In genomic region chr18:55186588-55186987, GRCh38 we compare ENCODE assay signal across 34 cellular contexts.
"Had no signal": no experiment of that assay in that cellular context is flagged by ENCODE, and none has a peak within 500 bp of the region (broad histone marks: within the 10 kb centered on the region; RNA-seq: fewer than 3 reads in every experiment).

No MANE protein-coding gene starts in this region.

- H2AFZ ChIP-seq: PC-9 had no signal

- DNase-seq: activated CD4-positive, alpha-beta T cell treated with anti-CD3 and anti-CD28 coated beads for 1 hour; activated CD4-positive, alpha-beta T cell treated with anti-CD3 and anti-CD28 coated beads for 48 hours; activated CD4-positive, alpha-beta T cell treated with anti-CD3 and anti-CD28 coated beads, Interleukin-2, amount 50 U/mL, for 4 hours; activated CD4-positive, CD25-positive, alpha-beta regulatory T cell; activated CD8-positive, alpha-beta memory T cell treated with anti-CD3 and anti-CD28 coated beads, Interleukin-2, amount 50 U/mL, for 4 hours; activated effector memory CD4-positive, alpha-beta T cell treated with Interleukin-2 at 50 U/mL for 16 hours; activated naive CD4-positive, alpha-beta T cell treated with anti-CD3 and anti-CD28 coated beads, Interleukin-2, amount 10 ng/mL, durations not matched to agents 7 days and 5 days; activated T-cell treated with anti-CD3 and anti-CD28 coated beads for 4 hours; activated T-cell treated with anti-CD3 and anti-CD28 coated beads, Interleukin-2, amount 50 U/mL, for 48 hours; amygdala; body of pancreas; IMR-90; Karpas-422; MG63; NCI-H1092; NCI-H1417; NCI-H146; NCI-H187; NCI-H2029 treated with DMSO at 0.1 percent for 48 hours; NCI-H2107; NCI-H2171; NCI-H510A; NCI-H748 treated with DMSO at 0.1 percent for 48 hours; NK-92 treated with Interleukin-12 subunit alpha and Interleukin-12 subunit beta, amount 100 ng/mL, for 24 hours; PC-9; Right ventricle myocardium superior; SJCRH30; T1000; WERI-Rb-1 had no signal

- ATAC-seq: body of pancreas, K562 had no signal

- H3K9me3 ChIP-seq: ascending aorta, body of pancreas, breast epithelium, MG63, SJCRH30 had no signal

- H3K36me3 Mint-ChIP-seq: activated naive CD4-positive, alpha-beta T cell treated with anti-CD3 and anti-CD28 coated beads, Interleukin-2, amount 10 ng/mL, durations not matched to agents 7 days and 5 days; activated naive CD8-positive, alpha-beta T cell had no signal

- H3K27me3 Mint-ChIP-seq: activated naive CD4-positive, alpha-beta T cell treated with anti-CD3 and anti-CD28 coated beads, Interleukin-2, amount 10 ng/mL, durations not matched to agents 7 days and 5 days had no signal

- H3K4me3 ChIP-seq: ascending aorta, body of pancreas, breast epithelium, K562, MG63, PC-9, SJCRH30, SK-N-MC had no signal

- H3K4me1 Mint-ChIP-seq: activated naive CD4-positive, alpha-beta T cell treated with anti-CD3 and anti-CD28 coated beads, Interleukin-2, amount 10 ng/mL, durations not matched to agents 7 days and 5 days had no signal

- H3K4me1 ChIP-seq: ascending aorta, body of pancreas, breast epithelium, SJCRH30 had no signal

- H3K27me3 ChIP-seq: ascending aorta, body of pancreas, breast epithelium, MG63, SJCRH30 had no signal

- H3K4me2 ChIP-seq: PC-9 had no signal

- H3K27ac Mint-ChIP-seq: activated naive CD4-positive, alpha-beta T cell treated with anti-CD3 and anti-CD28 coated beads, Interleukin-2, amount 10 ng/mL, durations not matched to agents 7 days and 5 days; activated naive CD8-positive, alpha-beta T cell had no signal

- H3K4me3 Mint-ChIP-seq: activated naive CD4-positive, alpha-beta T cell treated with anti-CD3 and anti-CD28 coated beads, Interleukin-2, amount 10 ng/mL, durations not matched to agents 7 days and 5 days; activated naive CD8-positive, alpha-beta T cell had no signal

- H3K36me3 ChIP-seq: ascending aorta, breast epithelium, MG63, SJCRH30, WERI-Rb-1 had no signal

- H3K27ac ChIP-seq: ascending aorta, body of pancreas, breast epithelium, PC-9, SJCRH30, SK-N-MC, WERI-Rb-1 had no signal

- FAIRE-seq: K562 had no signal

- H3K9me3 Mint-ChIP-seq: activated naive CD4-positive, alpha-beta T cell treated with anti-CD3 and anti-CD28 coated beads, Interleukin-2, amount 10 ng/mL, durations not matched to agents 7 days and 5 days had no signal
